Comparison of ENCODE assay signal across 11 cellular contexts in genomic region chr5:24388448-24388847, GRCh38.
"Had no signal": no experiment of that assay in that cellular context is flagged by ENCODE, and none has a peak within 500 bp of the region (broad histone marks: within the 10 kb centered on the region; RNA-seq: fewer than 3 reads in every experiment).

No MANE protein-coding gene starts in this region.

- FAIRE-seq: H1, H54 had no signal

- H3K27ac ChIP-seq: GM23248 had no signal

- ATAC-seq: GM23338, HCT116 had no signal

- H3K9ac ChIP-seq: GM23248 had no signal

- H3K36me3 ChIP-seq: HAP-1 had no signal

- H3K4me3 ChIP-seq: GM23248, GM23338, HAP-1 had no signal

- H3K4me2 ChIP-seq: GM23338 had no signal

- H3K4me1 ChIP-seq: HAP-1 had no signal

- H3K9me3 ChIP-seq: HAP-1 had no signal

- DNase-seq: GM23248, GOT3, H7, H9, HCEC 1CT, HFFc6 had no signal

- H2AFZ ChIP-seq: GM23248, GM23338 had no signal
